Comparison of ENCODE assay signal across 13 cellular contexts in the genomic region with DNA sequence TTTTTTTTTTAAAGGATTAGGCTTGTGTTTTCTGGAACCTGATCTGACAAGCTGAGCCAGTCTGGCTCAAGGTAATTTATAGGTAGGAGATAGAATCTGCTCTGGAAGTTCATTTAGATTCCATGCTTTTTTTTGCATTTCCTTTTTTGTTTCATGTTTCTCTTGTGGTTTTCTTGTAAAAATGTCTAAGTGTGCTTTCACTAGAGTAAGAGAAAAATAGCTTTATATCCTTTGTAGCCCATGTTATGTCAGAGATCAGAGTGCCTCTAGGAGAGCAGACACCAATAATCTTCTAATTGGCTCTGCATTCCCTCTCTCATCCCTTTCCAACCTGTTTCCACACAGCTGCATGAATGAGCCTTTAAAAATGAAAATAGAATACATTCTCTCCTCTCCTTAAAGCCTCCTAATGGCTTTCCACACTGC.
A peak's percentile ranks its signal among the peaks of the same experiment; 100 is the strongest.
DNase-seq lines count a peak whose midpoint lies in the region; ATAC-seq and TF ChIP-seq lines count a peak whose summit lies in the region.
"Had no signal": no experiment of that assay in that cellular context is flagged by ENCODE, and none has a peak within 500 bp of the region (broad histone marks: within the 10 kb centered on the region; RNA-seq: fewer than 3 reads in every experiment).

No MANE protein-coding gene starts in this region.

- peak; percentile 47 for DNase-seq in NCI-H2029 treated with DMSO at 0.1 percent for 48 hours (lab: John Stamatoyannopoulos, UW)
- DNase-seq in NCI-H2029 (lab: John Stamatoyannopoulos, UW): no peak
- DNase-seq in NCI-H1092 treated with DMSO at 0.1 percent for 48 hours (lab: John Stamatoyannopoulos, UW): peak; percentile 58
- DNase-seq in NCI-H748 (lab: John Stamatoyannopoulos, UW; ENCODE audit: unreplicated experiment): no peak
- DNase-seq in activated T-cell treated with anti-CD3 and anti-CD28 coated beads, Interleukin-2, amount 50 U/mL, for 72 hours: no peak
- DNase-seq: activated effector memory CD4-positive, alpha-beta T cell treated with anti-CD3 and anti-CD28 coated beads, Interleukin-2, amount 50 U/mL, for 16 hours; heart right ventricle; left cardiac atrium had no signal

- no peaks in the 10 kb centered on the region for H3K4me1 ChIP-seq in parathyroid adenoma
- H3K4me1 ChIP-seq: esophagus muscularis mucosa, heart right ventricle had no signal

- peak overlapping the region in 4 of 5 experiments; percentile 24 to 86 (median 83) for H3K27ac Mint-ChIP-seq in brain
- no peak overlapping the region for H3K27ac Mint-ChIP-seq in activated T-cell treated with anti-CD3 and anti-CD28 coated beads, Interleukin-2, amount 50 U/mL, for 72 hours
- H3K27ac Mint-ChIP-seq: dendritic cell treated with granulocyte-macrophage colony-stimulating factor and Interleukin-4, amounts not matched to agents 40 ng/mL and 50 ng/mL, for 4 days had no signal

- TF ChIP-seq CTCF in brain (conservative IDR thresholded peaks at IDR 0.05): no peak
- TF ChIP-seq CTCF in parathyroid adenoma (IDR thresholded peaks at IDR 0.05): no peak

- no peaks in the 10 kb centered on the region for H3K36me3 ChIP-seq in parathyroid adenoma (ENCODE audit: control insufficient read depth, insufficient read depth, low read length)
- H3K36me3 ChIP-seq: esophagus muscularis mucosa, heart right ventricle had no signal

- no peaks in the 10 kb centered on the region for H3K9me3 ChIP-seq in parathyroid adenoma (ENCODE audit: control insufficient read depth, low read length)
- H3K9me3 ChIP-seq: esophagus muscularis mucosa, heart right ventricle had no signal

- no peak for ATAC-seq in HG02623 (IDR thresholded peaks at IDR 0.05; ENCODE audit: unreplicated experiment)
- no peak for ATAC-seq in activated T-cell treated with anti-CD3 and anti-CD28 coated beads, Interleukin-2, amount 50 U/mL, for 72 hours (replicated peaks in 1 of 2)
- ATAC-seq: heart right ventricle, left cardiac atrium had no signal

- no peaks in the 10 kb centered on the region for H3K79me2 ChIP-seq in parathyroid adenoma

- H3K27me3 ChIP-seq in parathyroid adenoma (ENCODE audit: control insufficient read depth, insufficient read depth, low read length): no peaks in the 10 kb centered on the region
- H3K27me3 ChIP-seq: esophagus muscularis mucosa, heart right ventricle had no signal

- no peaks in the 10 kb centered on the region for H3K36me3 Mint-ChIP-seq in brain
- H3K36me3 Mint-ChIP-seq in activated T-cell treated with anti-CD3 and anti-CD28 coated beads, Interleukin-2, amount 50 U/mL, for 72 hours (ENCODE audit: insufficient read depth in 2 of 2): no peaks in the 10 kb centered on the region

- no peak overlapping the region for H3K4me3 ChIP-seq in parathyroid adenoma (ENCODE audit: low read depth, low read length)
- H3K4me3 ChIP-seq: esophagus muscularis mucosa, heart right ventricle had no signal

- H3K9ac ChIP-seq in parathyroid adenoma: no peak overlapping the region

- peak overlapping the region; percentile 50 for H2AFZ ChIP-seq in parathyroid adenoma

- no peaks in the 10 kb centered on the region for H3K9me3 Mint-ChIP-seq in brain
- peaks cover 0 to 4% of the 10 kb centered on the region in 2 donors for H3K9me3 Mint-ChIP-seq in activated T-cell treated with anti-CD3 and anti-CD28 coated beads, Interleukin-2, amount 50 U/mL, for 72 hours

- H3K4me2 ChIP-seq in parathyroid adenoma (ENCODE audit: low read length): peak overlapping the region; percentile 42

- H3K27ac ChIP-seq in parathyroid adenoma: no peak overlapping the region
- H3K27ac ChIP-seq: esophagus muscularis mucosa, heart right ventricle had no signal

- peaks cover 14% of the 10 kb centered on the region for H3K4me1 Mint-ChIP-seq in brain
- no peaks in the 10 kb centered on the region for H3K4me1 Mint-ChIP-seq in activated T-cell treated with anti-CD3 and anti-CD28 coated beads, Interleukin-2, amount 50 U/mL, for 72 hours (ENCODE audit: low read depth)

- peak overlapping the region in 1 of 5 experiments; percentile 17 for H3K4me3 Mint-ChIP-seq in brain
- H3K4me3 Mint-ChIP-seq in activated T-cell treated with anti-CD3 and anti-CD28 coated beads, Interleukin-2, amount 50 U/mL, for 72 hours: no peak overlapping the region
- H3K4me3 Mint-ChIP-seq: dendritic cell treated with granulocyte-macrophage colony-stimulating factor and Interleukin-4, amounts not matched to agents 40 ng/mL and 50 ng/mL, for 4 days had no signal

- no peaks in the 10 kb centered on the region for H3K27me3 Mint-ChIP-seq in brain
- no peaks in the 10 kb centered on the region for H3K27me3 Mint-ChIP-seq in activated T-cell treated with anti-CD3 and anti-CD28 coated beads, Interleukin-2, amount 50 U/mL, for 72 hours (ENCODE audit: low read depth)
- H3K27me3 Mint-ChIP-seq: dendritic cell treated with granulocyte-macrophage colony-stimulating factor and Interleukin-4, amounts not matched to agents 40 ng/mL and 50 ng/mL, for 4 days had no signal

Comparison
In these comparisons a context has a peak if more than half of its experiments do, and no peak if none do; other contexts are left out.
1. DNase-seq: peak in NCI-H2029 treated with DMSO at 0.1 percent for 48 hours (single experiment) and NCI-H1092 treated with DMSO at 0.1 percent for 48 hours (single experiment); none in NCI-H2029 (single experiment), NCI-H748 (single experiment) and activated T-cell treated with anti-CD3 and anti-CD28 coated beads, Interleukin-2, amount 50 U/mL, for 72 hours (0 of 2).